In the genomic region with DNA sequence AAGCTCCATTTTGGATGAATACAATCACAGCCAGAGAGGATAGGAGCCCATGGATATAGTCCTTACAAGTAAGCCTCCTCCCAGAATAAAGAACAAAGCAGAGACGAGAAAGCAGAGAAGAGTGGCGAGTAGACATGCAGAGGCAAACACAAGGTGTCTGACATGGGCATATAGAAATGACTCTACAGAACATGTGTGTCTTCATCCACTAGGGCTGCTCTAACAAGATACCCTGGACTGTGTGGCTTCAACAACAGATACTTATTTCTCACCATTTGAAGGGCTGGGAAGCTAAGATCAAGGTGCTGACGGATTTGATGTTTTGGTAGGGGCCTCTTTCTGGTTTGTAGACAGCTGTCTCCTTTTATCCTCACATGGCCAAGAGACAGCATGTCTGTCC, we compare ENCODE assay signal across 3 cellular contexts.
TF ChIP-seq lines count a peak whose summit lies in the region.

No MANE protein-coding gene starts in this region.

TF ChIP-seq in HepG2, 621 proteins besides CTCF, POLR2A, EP300 and RAD21 (continues in another document):
- TF ChIP-seq, protein P1, sequence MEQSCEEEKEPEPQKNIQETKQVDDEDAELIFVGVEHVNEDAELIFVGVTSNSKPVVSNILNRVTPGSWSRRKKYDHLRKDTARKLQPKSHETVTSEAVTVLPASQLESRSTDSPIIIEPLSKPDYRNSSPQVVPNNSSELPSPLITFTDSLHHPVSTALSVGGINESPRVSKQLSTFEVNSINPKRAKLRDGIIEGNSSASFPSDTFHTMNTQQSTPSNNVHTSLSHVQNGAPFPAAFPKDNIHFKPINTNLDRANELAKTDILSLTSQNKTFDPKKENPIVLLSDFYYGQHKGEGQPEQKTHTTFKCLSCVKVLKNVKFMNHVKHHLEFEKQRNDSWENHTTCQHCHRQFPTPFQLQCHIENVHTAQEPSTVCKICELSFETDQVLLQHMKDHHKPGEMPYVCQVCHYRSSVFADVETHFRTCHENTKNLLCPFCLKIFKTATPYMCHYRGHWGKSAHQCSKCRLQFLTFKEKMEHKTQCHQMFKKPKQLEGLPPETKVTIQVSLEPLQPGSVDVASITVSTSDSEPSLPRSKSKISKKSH (CRISPR knock-in tag; IDR thresholded peaks at IDR 0.05; ENCODE audit: borderline replicate concordance) = no peak
- TF ChIP-seq, protein P2, sequence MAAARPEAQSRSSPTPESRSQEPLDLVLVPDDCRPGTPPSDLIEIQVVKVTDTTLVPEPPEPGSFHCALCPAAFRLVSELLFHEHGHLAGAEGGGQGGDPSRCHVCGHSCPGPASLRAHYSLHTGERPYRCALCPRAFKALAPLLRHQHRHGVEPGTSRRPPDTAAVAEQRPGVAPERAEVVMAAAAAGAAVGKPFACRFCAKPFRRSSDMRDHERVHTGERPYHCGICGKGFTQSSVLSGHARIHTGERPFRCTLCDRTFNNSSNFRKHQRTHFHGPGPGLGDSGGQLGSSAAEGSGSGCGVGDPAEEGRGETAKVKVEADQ (CRISPR knock-in tag; IDR thresholded peaks at IDR 0.05; ENCODE audit: borderline replicate concordance) = no peak
- TF ChIP-seq, protein P3, sequence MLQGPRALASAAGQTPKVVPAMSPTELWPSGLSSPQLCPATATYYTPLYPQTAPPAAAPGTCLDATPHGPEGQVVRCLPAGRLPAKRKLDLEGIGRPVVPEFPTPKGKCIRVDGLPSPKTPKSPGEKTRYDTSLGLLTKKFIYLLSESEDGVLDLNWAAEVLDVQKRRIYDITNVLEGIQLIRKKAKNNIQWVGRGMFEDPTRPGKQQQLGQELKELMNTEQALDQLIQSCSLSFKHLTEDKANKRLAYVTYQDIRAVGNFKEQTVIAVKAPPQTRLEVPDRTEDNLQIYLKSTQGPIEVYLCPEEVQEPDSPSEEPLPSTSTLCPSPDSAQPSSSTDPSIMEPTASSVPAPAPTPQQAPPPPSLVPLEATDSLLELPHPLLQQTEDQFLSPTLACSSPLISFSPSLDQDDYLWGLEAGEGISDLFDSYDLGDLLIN (CRISPR knock-in tag; IDR thresholded peaks at IDR 0.05; ENCODE audit: borderline replicate concordance) = no peak
- TF ChIP-seq NFYC (CRISPR knock-in tag; IDR thresholded peaks at IDR 0.05) (no peak), HNRNPLL (IDR thresholded peaks at IDR 0.05; ENCODE audit: low read depth, low read length, poor library complexity, severe bottlenecking) (no peak), ZNF777 (CRISPR knock-in tag; IDR thresholded peaks at IDR 0.05) (no peak)
- TF ChIP-seq, protein P4, sequence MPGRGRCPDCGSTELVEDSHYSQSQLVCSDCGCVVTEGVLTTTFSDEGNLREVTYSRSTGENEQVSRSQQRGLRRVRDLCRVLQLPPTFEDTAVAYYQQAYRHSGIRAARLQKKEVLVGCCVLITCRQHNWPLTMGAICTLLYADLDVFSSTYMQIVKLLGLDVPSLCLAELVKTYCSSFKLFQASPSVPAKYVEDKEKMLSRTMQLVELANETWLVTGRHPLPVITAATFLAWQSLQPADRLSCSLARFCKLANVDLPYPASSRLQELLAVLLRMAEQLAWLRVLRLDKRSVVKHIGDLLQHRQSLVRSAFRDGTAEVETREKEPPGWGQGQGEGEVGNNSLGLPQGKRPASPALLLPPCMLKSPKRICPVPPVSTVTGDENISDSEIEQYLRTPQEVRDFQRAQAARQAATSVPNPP (CRISPR knock-in tag; IDR thresholded peaks at IDR 0.05) = no peak
- TF ChIP-seq, protein P5, sequence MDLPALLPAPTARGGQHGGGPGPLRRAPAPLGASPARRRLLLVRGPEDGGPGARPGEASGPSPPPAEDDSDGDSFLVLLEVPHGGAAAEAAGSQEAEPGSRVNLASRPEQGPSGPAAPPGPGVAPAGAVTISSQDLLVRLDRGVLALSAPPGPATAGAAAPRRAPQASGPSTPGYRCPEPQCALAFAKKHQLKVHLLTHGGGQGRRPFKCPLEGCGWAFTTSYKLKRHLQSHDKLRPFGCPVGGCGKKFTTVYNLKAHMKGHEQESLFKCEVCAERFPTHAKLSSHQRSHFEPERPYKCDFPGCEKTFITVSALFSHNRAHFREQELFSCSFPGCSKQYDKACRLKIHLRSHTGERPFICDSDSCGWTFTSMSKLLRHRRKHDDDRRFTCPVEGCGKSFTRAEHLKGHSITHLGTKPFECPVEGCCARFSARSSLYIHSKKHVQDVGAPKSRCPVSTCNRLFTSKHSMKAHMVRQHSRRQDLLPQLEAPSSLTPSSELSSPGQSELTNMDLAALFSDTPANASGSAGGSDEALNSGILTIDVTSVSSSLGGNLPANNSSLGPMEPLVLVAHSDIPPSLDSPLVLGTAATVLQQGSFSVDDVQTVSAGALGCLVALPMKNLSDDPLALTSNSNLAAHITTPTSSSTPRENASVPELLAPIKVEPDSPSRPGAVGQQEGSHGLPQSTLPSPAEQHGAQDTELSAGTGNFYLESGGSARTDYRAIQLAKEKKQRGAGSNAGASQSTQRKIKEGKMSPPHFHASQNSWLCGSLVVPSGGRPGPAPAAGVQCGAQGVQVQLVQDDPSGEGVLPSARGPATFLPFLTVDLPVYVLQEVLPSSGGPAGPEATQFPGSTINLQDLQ (CRISPR knock-in tag; IDR thresholded peaks at IDR 0.05) = no peak

TF ChIP-seq in IMR-90, 13 proteins besides CTCF, POLR2A, EP300 and RAD21:
- no peak for TF ChIP-seq NFE2L2 (IDR thresholded peaks at IDR 0.05; ENCODE audit: low read depth, low read length)
TF ChIP-seq in IMR-90: peak in this region for 0.

TF ChIP-seq in H1, 55 proteins besides CTCF, POLR2A, EP300 and RAD21:
- TF ChIP-seq SUZ12 (IDR thresholded peaks at IDR 0.05; ENCODE audit: low read length) = no peak
- no peak for TF ChIP-seq SAP30 (IDR thresholded peaks at IDR 0.05; ENCODE audit: insufficient read depth, insufficient replicate concordance, low read length)
- TF ChIP-seq EZH2 (IDR thresholded peaks at IDR 0.05; ENCODE audit: low read depth, low read length, severe bottlenecking) = no peak
- no peak for TF ChIP-seq GABPA (IDR thresholded peaks at IDR 0.05; ENCODE audit: borderline replicate concordance, insufficient read depth, low read length)
- no peak for TF ChIP-seq RFX5 (IDR thresholded peaks at IDR 0.05; ENCODE audit: borderline replicate concordance, low read depth, low read length)
- TF ChIP-seq CBX5 (IDR thresholded peaks at IDR 0.05; ENCODE audit: low read depth, low read length) = no peak
- TF ChIP-seq BRCA1 (IDR thresholded peaks at IDR 0.05; ENCODE audit: low read depth, low read length) = no peak
- TF ChIP-seq CBX8 (IDR thresholded peaks at IDR 0.05; ENCODE audit: borderline replicate concordance, low read depth, low read length) = no peak
- no peak for TF ChIP-seq POLR2AphosphoS5 (IDR thresholded peaks at IDR 0.05; ENCODE audit: low read depth, low read length)
- TF ChIP-seq NANOG (IDR thresholded peaks at IDR 0.05; ENCODE audit: insufficient read depth, low read depth, low read length, poor library complexity, severe bottlenecking) = no peak
- no peak for TF ChIP-seq TBP (IDR thresholded peaks at IDR 0.05; ENCODE audit: low read depth, low read length)
- TF ChIP-seq, protein P6, sequence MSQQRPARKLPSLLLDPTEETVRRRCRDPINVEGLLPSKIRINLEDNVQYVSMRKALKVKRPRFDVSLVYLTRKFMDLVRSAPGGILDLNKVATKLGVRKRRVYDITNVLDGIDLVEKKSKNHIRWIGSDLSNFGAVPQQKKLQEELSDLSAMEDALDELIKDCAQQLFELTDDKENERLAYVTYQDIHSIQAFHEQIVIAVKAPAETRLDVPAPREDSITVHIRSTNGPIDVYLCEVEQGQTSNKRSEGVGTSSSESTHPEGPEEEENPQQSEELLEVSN (IDR thresholded peaks at IDR 0.05) = no peak
- no peak for TF ChIP-seq FOSL1 (IDR thresholded peaks at IDR 0.05; ENCODE audit: insufficient read depth, low read depth, low read length)
- TF ChIP-seq ZNF274 (IDR thresholded peaks at IDR 0.05; ENCODE audit: borderline replicate concordance, extremely low read depth, low read length) = no peak
TF ChIP-seq in H1: peak in this region for 0.
